ENCODE assay signal across 14 cellular contexts in the genomic region with DNA sequence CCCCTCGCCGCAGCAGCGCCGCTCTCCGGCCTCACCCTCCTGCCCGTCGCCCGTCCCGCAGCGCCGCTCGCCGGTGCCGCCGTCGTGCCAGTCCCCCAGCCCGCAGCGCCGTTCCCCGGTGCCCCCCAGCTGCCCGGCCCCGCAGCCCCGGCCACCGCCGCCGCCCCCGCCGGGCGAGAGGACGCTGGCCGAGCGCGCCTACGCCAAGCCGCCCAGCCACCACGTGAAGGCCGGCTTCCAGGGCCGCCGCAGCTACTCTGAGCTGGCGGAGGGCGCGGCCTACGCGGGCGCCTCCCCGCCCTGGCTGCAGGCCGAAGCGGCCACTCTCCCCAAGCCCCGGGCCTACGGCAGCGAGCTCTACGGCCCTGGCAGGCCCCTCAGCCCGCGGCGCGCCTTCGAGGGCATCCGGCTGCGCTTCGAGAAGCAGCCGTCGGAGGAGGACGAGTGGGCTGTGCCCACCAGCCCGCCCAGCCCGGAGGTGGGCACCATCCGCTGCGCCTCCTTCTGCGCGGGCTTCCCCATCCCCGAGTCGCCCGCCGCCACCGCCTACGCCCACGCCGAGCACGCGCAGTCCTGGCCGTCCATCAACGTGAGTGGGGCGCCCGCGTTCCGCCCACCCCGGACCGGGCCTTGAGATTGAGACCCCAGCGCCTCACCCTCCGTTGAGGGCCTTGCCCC. TPM values are rescaled to one million over a fixed set of nuclear protein-coding genes. Genes with fewer than 3 reads are reported as not detected.
DNase-seq lines count a peak whose midpoint lies in the region; ATAC-seq and TF ChIP-seq lines count a peak whose summit lies in the region.
"Had no signal": no experiment of that assay in that cellular context is flagged by ENCODE, and none has a peak within 500 bp of the region (broad histone marks: within the 10 kb centered on the region; RNA-seq: fewer than 3 reads in every experiment).

No MANE protein-coding gene starts in this region.

- TF ChIP-seq CTCF in GM23338 (conservative IDR thresholded peaks at IDR 0.05; ENCODE audit: low read depth in 2 of 2) = no peak
- no peak for TF ChIP-seq CTCF in coronary artery (IDR thresholded peaks at IDR 0.05)
- TF ChIP-seq CTCF in psoas muscle (IDR thresholded peaks at IDR 0.05) = no peak

- H3K9me3 Mint-ChIP-seq in GM23338 = no peaks in the 10 kb centered on the region
- no peaks in the 10 kb centered on the region for H3K9me3 Mint-ChIP-seq in activated CD8-positive, alpha-beta memory T cell treated with anti-CD3 and anti-CD28 coated beads, Interleukin-2, amount 10 ng/mL, durations not matched to agents 7 days and 5 days (ENCODE audit: low read depth)
- H3K9me3 Mint-ChIP-seq: neural crest cell had no signal

- H3K36me3 Mint-ChIP-seq in GM23338 (ENCODE audit: low read depth) = peaks cover 3% of the 10 kb centered on the region; the same call in 1 of the 3 replicates
- H3K36me3 Mint-ChIP-seq in activated CD8-positive, alpha-beta memory T cell treated with anti-CD3 and anti-CD28 coated beads, Interleukin-2, amount 10 ng/mL, durations not matched to agents 7 days and 5 days = no peaks in the 10 kb centered on the region

- peaks cover 6% of the 10 kb centered on the region; the same call in 1 of the 2 replicates for H3K4me1 ChIP-seq in GM23338 (ENCODE audit: insufficient read depth)
- no peaks in the 10 kb centered on the region for H3K4me1 ChIP-seq in iPS DF 6.9 (ENCODE audit: control insufficient read depth, insufficient read depth, low read length)
- H3K4me1 ChIP-seq in psoas muscle = peaks cover 19% of the 10 kb centered on the region

- H3F3A ChIP-seq in GM23338 (replicated peaks; ENCODE audit: low read depth) = peaks cover 7% of the 10 kb centered on the region; the same call in 1 of the 2 replicates

- H3K4me1 Mint-ChIP-seq in GM23338 = peaks cover 12% of the 10 kb centered on the region
- peaks cover 46% of the 10 kb centered on the region for H3K4me1 Mint-ChIP-seq in activated CD8-positive, alpha-beta memory T cell treated with anti-CD3 and anti-CD28 coated beads, Interleukin-2, amount 10 ng/mL, durations not matched to agents 7 days and 5 days

- CTCF ChIA-PET in activated CD8-positive, alpha-beta memory T cell treated with anti-CD3 and anti-CD28 coated beads, Interleukin-2, amount 10 ng/mL, durations not matched to agents 7 days and 5 days (lab: Charles Lee) = interaction anchor here (1.4 to 14.9 kb wide), 3 partner anchors 8 to 24 kb away, joined by 9 to 263 read pairs (median 39); a partner anchor contains a TSS

- no peak overlapping the region for H3K27ac Mint-ChIP-seq in GM23338
- no peak overlapping the region for H3K27ac Mint-ChIP-seq in activated CD8-positive, alpha-beta memory T cell treated with anti-CD3 and anti-CD28 coated beads, Interleukin-2, amount 10 ng/mL, durations not matched to agents 7 days and 5 days

- H3K9me3 ChIP-seq in iPS DF 6.9 (ENCODE audit: control insufficient read depth, insufficient read depth, low read length) (no peaks in the 10 kb centered on the region), psoas muscle (no peaks in the 10 kb centered on the region)

- H3K9me2 ChIP-seq in GM23338 (ENCODE audit: insufficient read depth) = no peaks in the 10 kb centered on the region

- H3K79me2 ChIP-seq in GM23338 (replicated peaks; ENCODE audit: insufficient read depth) = no peaks in the 10 kb centered on the region

- WGBS in iPS DF 6.9 (ENCODE audit: insufficient coverage, insufficient read length) = no CpG with 5 or more reads among the region's 89 CpGs
- WGBS in psoas muscle, 3 donors = 67 to 72% (median 71%) methylated on average over 55 to 89 of the region's 89 CpGs

- 0 out of 2 replicates have a peak overlapping the region, but pooled peaks have one; percentile 63 for H2AFZ ChIP-seq in GM23338

- DNase-seq in GM23338 (ENCODE audit: low spot score) = peak; percentile 77
- no peak for DNase-seq in coronary artery (ENCODE audit: low spot score)
- DNase-seq in iPS DF 6.9 (ENCODE audit: low read depth, low spot score) = no peak
- DNase-seq in psoas muscle = peak in 1 of 2 donors; percentile 47
- no peak for DNase-seq in stimulated activated CD4-positive, alpha-beta T cell treated with anti-CD3 and anti-CD28 coated beads, Interleukin-4, amount 100 ng/mL, for 24 hours
- DNase-seq in activated CD8-positive, alpha-beta memory T cell treated with anti-CD3 and anti-CD28 coated beads, Interleukin-2, amount 10 ng/mL, durations not matched to agents 7 days and 5 days = no peak
- no peak for DNase-seq in activated CD4-positive, CD25-positive, alpha-beta regulatory T cell (lab: John Stamatoyannopoulos, UW)
- no peak for DNase-seq in MV-4-11 (lab: John Stamatoyannopoulos, UW)
- DNase-seq: activated CD4-positive, alpha-beta T cell treated with anti-CD3 and anti-CD28 coated beads, Interleukin-2, amount 50 U/mL, for 1 hour; T-helper 1 cell had no signal

- H3K4me3 Mint-ChIP-seq in GM23338 = peak overlapping the region; percentile 69
- H3K4me3 Mint-ChIP-seq in activated CD8-positive, alpha-beta memory T cell treated with anti-CD3 and anti-CD28 coated beads, Interleukin-2, amount 10 ng/mL, durations not matched to agents 7 days and 5 days = no peak overlapping the region
- H3K4me3 Mint-ChIP-seq: neural crest cell had no signal

- peak overlapping the region; percentile 82 for H3K4me2 ChIP-seq in GM23338

- H3K27me3 Mint-ChIP-seq in GM23338 (ENCODE audit: insufficient read depth, low read depth, poor library complexity) = peaks cover 30% of the 10 kb centered on the region
- peaks cover 7% of the 10 kb centered on the region for H3K27me3 Mint-ChIP-seq in activated CD8-positive, alpha-beta memory T cell treated with anti-CD3 and anti-CD28 coated beads, Interleukin-2, amount 10 ng/mL, durations not matched to agents 7 days and 5 days

- no peak overlapping the region for H3K27ac ChIP-seq in GM23338 (ENCODE audit: low read depth)
- H3K27ac ChIP-seq in coronary artery = peak overlapping the region in 1 of 2 donors; percentile 70
- no peak overlapping the region for H3K27ac ChIP-seq in iPS DF 6.9 (ENCODE audit: low read length)
- no peak overlapping the region for H3K27ac ChIP-seq in psoas muscle
- H3K27ac ChIP-seq: cardiac muscle cell, epithelial cell of prostate had no signal

- intact Hi-C loops in psoas muscle (cut with DNase I) = no loop called here

- H3K36me3 ChIP-seq in GM23338 (ENCODE audit: insufficient read depth) (no peaks in the 10 kb centered on the region), iPS DF 6.9 (ENCODE audit: control insufficient read depth, insufficient read depth, low read length) (no peaks in the 10 kb centered on the region; the same call in 1 of the 2 replicates), psoas muscle (ENCODE audit: insufficient read depth in 1 of 2, low read depth in 1 of 2) (peaks cover 0 to 28% of the 10 kb centered on the region in 2 donors)

- H3K27me3 ChIP-seq in GM23338 (ENCODE audit: insufficient read depth) (peaks cover 28% of the 10 kb centered on the region), iPS DF 6.9 (ENCODE audit: control insufficient read depth, insufficient read depth, low read length) (no peaks in the 10 kb centered on the region), psoas muscle (ENCODE audit: insufficient read depth in 3 of 3, low read length in 2 of 3) (peaks cover 0 to 5% (median 0%) of the 10 kb centered on the region in 3 donors)
- H3K27me3 ChIP-seq: cardiac muscle cell had no signal

- H3K4me3 ChIP-seq in GM23338 (peak overlapping the region; percentile 56), coronary artery (peak overlapping the region; percentile 77), iPS DF 6.9 (ENCODE audit: low read length) (peak overlapping the region; percentile 36), psoas muscle (peak overlapping the region; percentile 43)
- H3K4me3 ChIP-seq: cardiac muscle cell had no signal

- peak; percentile 83 for ATAC-seq in GM23338
- peak; percentile 44 to 66 (median 52) for ATAC-seq in psoas muscle
- no peak for ATAC-seq in activated CD8-positive, alpha-beta memory T cell treated with anti-CD3 and anti-CD28 coated beads, Interleukin-2, amount 10 ng/mL, durations not matched to agents 7 days and 5 days

- peaks cover 5% of the 10 kb centered on the region; the same call in 1 of the 2 replicates for H4K20me1 ChIP-seq in GM23338 (replicated peaks; ENCODE audit: insufficient read depth)

TF ChIP-seq in GM23338, 12 proteins besides CTCF, POLR2A, EP300 and RAD21 (continues in another document):
- TF ChIP-seq JUNB (IDR thresholded peaks at IDR 0.05; ENCODE audit: unreplicated experiment) (no peak), POLR2AphosphoS5 (IDR thresholded peaks at IDR 0.05; ENCODE audit: low read depth) (no peak; the same call in 1 of the 2 replicates), STAT1 (IDR thresholded peaks at IDR 0.05; ENCODE audit: unreplicated experiment) (no peak), EZH2 (IDR thresholded peaks at IDR 0.05; ENCODE audit: low read depth, unreplicated experiment) (no peak)

RNA-seq across cellular contexts. Expression of a gene that starts 15.0 kb away (rescaled TPM):
- total RNA-seq in GM23338 (2014; rRNA removed; shearing (Covaris generic)) = 10.6 and 12.1 TPM in 2 replicates
- polyA plus RNA-seq in GM23338 (2016; fragmentation: Nextera tagmentation; extraction: Ambion mirVana) (2.2 and 2.5 TPM in 2 replicates), psoas muscle (10 to 100 TPM in 2 of 3 donors, 1 to 10 TPM in 1; 5.3 to 37.9 (median 27.4) TPM)
- 10 to 100 TPM; 14.5 to 20.6 (median 18.9) TPM for total RNA-seq in psoas muscle
- 1 to 10 TPM; 2.6 to 3.0 TPM for total RNA-seq in activated CD8-positive, alpha-beta memory T cell treated with anti-CD3 and anti-CD28 coated beads, Interleukin-2, amount 10 ng/mL, durations not matched to agents 7 days and 5 days

RNA-seq across cellular contexts. Expression of a gene that starts 24.0 kb away (rescaled TPM):
- not detected in 2 replicates for total RNA-seq in GM23338 (2014; rRNA removed; shearing (Covaris generic))
- not detected in 2 replicates for polyA plus RNA-seq in GM23338 (2016; fragmentation: Nextera tagmentation; extraction: Ambion mirVana)
- under 1 TPM; 0.12 to 0.36 (median 0.19) TPM for total RNA-seq in psoas muscle
- under 1 TPM in 2 of 3 donors, not detected in 1; 0.04 to 0.12 TPM for polyA plus RNA-seq in psoas muscle
- 10 to 100 TPM; 59.0 to 68.4 TPM for total RNA-seq in activated CD8-positive, alpha-beta memory T cell treated with anti-CD3 and anti-CD28 coated beads, Interleukin-2, amount 10 ng/mL, durations not matched to agents 7 days and 5 days
- total RNA-seq: neural crest cell had no signal
- polyA plus RNA-seq: keratinocyte had no signal

RNA-seq across cellular contexts. Expression of a gene that starts 59.3 kb away (rescaled TPM):
- total RNA-seq in GM23338 (2014; rRNA removed; shearing (Covaris generic)) = 526 and 599 TPM in 2 replicates
- polyA plus RNA-seq in GM23338 (2016; fragmentation: Nextera tagmentation; extraction: Ambion mirVana) (219 and 274 TPM in 2 replicates), psoas muscle (100 to 1,000 TPM in 2 of 3 donors, 10 to 100 TPM in 1; 78.0 to 121 (median 120) TPM)
- total RNA-seq in psoas muscle = 100 to 1,000 TPM; 192 to 323 (median 227) TPM
- 100 to 1,000 TPM; 413 to 525 TPM for total RNA-seq in activated CD8-positive, alpha-beta memory T cell treated with anti-CD3 and anti-CD28 coated beads, Interleukin-2, amount 10 ng/mL, durations not matched to agents 7 days and 5 days

Comparison
In these comparisons a context has a peak if more than half of its experiments do, and no peak if none do; other contexts are left out.
1. RNA of a gene that starts 24.0 kb away (total RNA-seq): 59.0 to 68.4 TPM in activated CD8-positive, alpha-beta memory T cell treated with anti-CD3 and anti-CD28 coated beads, Interleukin-2, amount 10 ng/mL, durations not matched to agents 7 days and 5 days; 0.12 to 0.36 TPM in psoas muscle and not detected in GM23338; every median in the first group is over 10 times any median in the second.
2. Peak in every context shown above with its lines, with median percentiles within 50 percentile points of each other: H3K4me3 ChIP-seq.